ENCODE assay signal across 10 cellular contexts in genomic region chr16:85715169-85716015, GRCh38. TPM values are rescaled to one million over a fixed set of nuclear protein-coding genes. Genes with fewer than 3 reads are reported as not detected.
DNase-seq lines count a peak whose midpoint lies in the region; ATAC-seq and TF ChIP-seq lines count a peak whose summit lies in the region.
"Had no signal": no experiment of that assay in that cellular context is flagged by ENCODE, and none has a peak within 500 bp of the region (broad histone marks: within the 10 kb centered on the region; RNA-seq: fewer than 3 reads in every experiment).

No MANE protein-coding gene starts in this region.

- peaks cover 13% of the 10 kb centered on the region for H3K4me1 ChIP-seq in HAP-1
- H3K4me1 ChIP-seq in neural progenitor cell: peaks cover 29% of the 10 kb centered on the region
- H3K4me1 ChIP-seq in uterus: no peaks in the 10 kb centered on the region
- no peaks in the 10 kb centered on the region for H3K4me1 ChIP-seq in right cardiac atrium (ENCODE audit: control insufficient read depth, insufficient read depth, low read length)

- H3F3A ChIP-seq in neural progenitor cell (ENCODE audit: low read depth): peaks cover 32% of the 10 kb centered on the region

- no peaks in the 10 kb centered on the region for H3K27me3 Mint-ChIP-seq in brain
- peaks cover 21% of the 10 kb centered on the region for H3K27me3 Mint-ChIP-seq in neural progenitor cell (ENCODE audit: insufficient read depth, low read depth)

- peak overlapping the region; percentile 41 to 76 (median 66) for H3K4me3 Mint-ChIP-seq in brain
- H3K4me3 Mint-ChIP-seq in neural progenitor cell: peak overlapping the region; percentile 74

- no peak for ATAC-seq in right cardiac atrium

- H3K9ac ChIP-seq in neural progenitor cell: no peak overlapping the region

- no peaks in the 10 kb centered on the region for H3K79me2 ChIP-seq in neural progenitor cell (ENCODE audit: low read depth)

- no peak overlapping the region for H3K27ac ChIP-seq in neural progenitor cell
- no peak overlapping the region for H3K27ac ChIP-seq in uterus
- H3K27ac ChIP-seq in right cardiac atrium (ENCODE audit: low read length): no peak overlapping the region
- no peak overlapping the region for H3K27ac ChIP-seq in dorsolateral prefrontal cortex

- peaks cover 0 to 11% (median 9%) of the 10 kb centered on the region in 5 experiments for H3K9me3 Mint-ChIP-seq in brain
- H3K9me3 Mint-ChIP-seq in neural progenitor cell: peaks cover 3% of the 10 kb centered on the region

- intact Hi-C loops in uterus (cut with DNase I; ENCODE audit: low total_unique reads): loop anchor here (10.0 kb wide), 1 partner anchor 441 kb away; no protein-coding TSS in a partner anchor
- intact Hi-C loops in right cardiac atrium (cut with DNase I): loop anchor here in 3 of 4 donors (10.0 kb wide), 4 partner anchors 321 to 601 kb away; partner anchors contain the start of gene CIBAR2 (in 1 of the 3)
- intact Hi-C loops in dorsolateral prefrontal cortex (cut with DNase I): loop anchor here (2.0 to 10.0 kb wide), 4 partner anchors 38 to 468 kb away; no protein-coding TSS in a partner anchor

- 48% methylated on average over 22 of the region's 22 CpGs for WGBS in right cardiac atrium

- H2AFZ ChIP-seq in neural progenitor cell (replicated peaks): peak overlapping the region; percentile 66

- in situ Hi-C loops in HAP-1 (cut with MboI; ENCODE audit: low sequenced_read_pairs): no loop called here

- TF ChIP-seq CTCF in brain (conservative IDR thresholded peaks at IDR 0.05) (no peak), neural progenitor cell (IDR thresholded peaks at IDR 0.05) (no peak), uterus (IDR thresholded peaks at IDR 0.05) (no peak), dorsolateral prefrontal cortex (IDR thresholded peaks at IDR 0.05 in 54 of 56, conservative IDR thresholded peaks at IDR 0.05 in 2 of 56; ENCODE audit: low read depth in 1 of 56, partially characterized antibody in 56 of 56) (no peak)

- H3K4me1 Mint-ChIP-seq in brain (peaks cover 63% of the 10 kb centered on the region), neural progenitor cell (peaks cover 27% of the 10 kb centered on the region)

- H3K9me3 ChIP-seq in HAP-1 (no peaks in the 10 kb centered on the region), neural progenitor cell (ENCODE audit: low read depth) (no peaks in the 10 kb centered on the region), uterus (no peaks in the 10 kb centered on the region), right cardiac atrium (ENCODE audit: control insufficient read depth, low read length) (peaks cover 4% of the 10 kb centered on the region)

- H3K36me3 Mint-ChIP-seq in brain: peaks cover 8% of the 10 kb centered on the region
- no peaks in the 10 kb centered on the region for H3K36me3 Mint-ChIP-seq in neural progenitor cell

- H3K27me3 ChIP-seq in HAP-1 (ENCODE audit: low read depth) (no peaks in the 10 kb centered on the region), neural progenitor cell (peaks cover 11% of the 10 kb centered on the region), uterus (no peaks in the 10 kb centered on the region), right cardiac atrium (ENCODE audit: control insufficient read depth, insufficient read depth) (no peaks in the 10 kb centered on the region), dorsolateral prefrontal cortex (peaks cover 0 to 9% (median 0%) of the 10 kb centered on the region in 45 donors)

- peak; percentile 32 to 65 for DNase-seq in HAP-1 (ENCODE audit: low spot score in 2 of 2)
- peak; percentile 83 for DNase-seq in NCI-H2107 treated with DMSO at 0.1 percent for 48 hours (lab: John Stamatoyannopoulos, UW; ENCODE audit: unreplicated experiment)
- DNase-seq in neural progenitor cell (ENCODE audit: low spot score): peak; percentile 63
- no peak for DNase-seq in uterus
- DNase-seq in right cardiac atrium: no peak
- no peak for DNase-seq in dorsolateral prefrontal cortex
- DNase-seq in inferior parietal cortex (ENCODE audit: extremely low spot score): no peak
- DNase-seq: activated gamma-delta T cell; stimulated activated CD4-positive, alpha-beta T cell treated with anti-CD3 and anti-CD28 coated beads, Interleukin-4, amount 100 ng/mL, for 4 hours had no signal

- H3K36me3 ChIP-seq in HAP-1 (replicated peaks) (no peaks in the 10 kb centered on the region), neural progenitor cell (no peaks in the 10 kb centered on the region), uterus (no peaks in the 10 kb centered on the region)

- H4K20me1 ChIP-seq in neural progenitor cell (ENCODE audit: low read depth): no peaks in the 10 kb centered on the region

- H3K27ac Mint-ChIP-seq in brain (peak overlapping the region; percentile 90 to 97 (median 91)), neural progenitor cell (peak overlapping the region; percentile 96)

- peak overlapping the region; percentile 75 for H3K4me2 ChIP-seq in neural progenitor cell

- no peak overlapping the region for H3K4me3 ChIP-seq in HAP-1
- H3K4me3 ChIP-seq in neural progenitor cell: peak overlapping the region; percentile 26
- no peak overlapping the region for H3K4me3 ChIP-seq in uterus
- no peak overlapping the region for H3K4me3 ChIP-seq in right cardiac atrium (ENCODE audit: low read length)
- peak overlapping the region in 1 of 59 donors; percentile 28 for H3K4me3 ChIP-seq in dorsolateral prefrontal cortex

- TF ChIP-seq POLR2A in uterus (IDR thresholded peaks at IDR 0.05): no peak

RNA-seq across cellular contexts. Expression of gene GINS2, which starts 26.6 kb away (rescaled TPM):
- polyA plus RNA-seq in brain (ENCODE audit: insufficient read depth, low read depth, low replicate concordance): 38.2 TPM
- total RNA-seq in neural progenitor cell (ENCODE audit: low replicate concordance): 47.9 and 51.9 TPM in 2 replicates
- 10 to 100 TPM in 1 of 4 donors, 1 to 10 TPM in 1, not detected in 2; 2.0 to 10.4 TPM for total RNA-seq in uterus
- 1 to 10 TPM in 1 of 4 donors, under 1 TPM in 3; 0.33 to 1.1 (median 0.40) TPM for total RNA-seq in right cardiac atrium
- polyA plus RNA-seq in right cardiac atrium: 0.23 TPM
- 1 to 10 TPM in 113 of 120 experiments, under 1 TPM in 7; 0.61 to 8.5 (median 2.2) TPM for total RNA-seq in dorsolateral prefrontal cortex

RNA-seq across cellular contexts. Expression of gene C16orf74, which starts 35.5 kb away (rescaled TPM):
- 2.3 TPM for polyA plus RNA-seq in brain (ENCODE audit: insufficient read depth, low read depth, low replicate concordance)
- 1.1 TPM in 1 of 2 replicates, not detected in the other for total RNA-seq in neural progenitor cell (ENCODE audit: low replicate concordance)
- 1 to 10 TPM in 2 of 4 donors, not detected in 2; 2.5 to 6.4 TPM for total RNA-seq in uterus
- 1 to 10 TPM; 1.1 to 2.1 (median 1.4) TPM for total RNA-seq in right cardiac atrium
- polyA plus RNA-seq in right cardiac atrium: 1.8 TPM
- total RNA-seq in dorsolateral prefrontal cortex: 1 to 10 TPM in 116 of 120 experiments, under 1 TPM in 3, not detected in 1; 0.72 to 5.6 (median 2.2) TPM

Comparison
In these comparisons a context has a peak if more than half of its experiments do, and no peak if none do; other contexts are left out.
1. DNase-seq: peak in HAP-1 (2 of 2), NCI-H2107 treated with DMSO at 0.1 percent for 48 hours (single experiment) and neural progenitor cell (single experiment); none in uterus (0 of 2), right cardiac atrium (0 of 3), dorsolateral prefrontal cortex (0 of 10) and inferior parietal cortex (single experiment).